In the genomic region with DNA sequence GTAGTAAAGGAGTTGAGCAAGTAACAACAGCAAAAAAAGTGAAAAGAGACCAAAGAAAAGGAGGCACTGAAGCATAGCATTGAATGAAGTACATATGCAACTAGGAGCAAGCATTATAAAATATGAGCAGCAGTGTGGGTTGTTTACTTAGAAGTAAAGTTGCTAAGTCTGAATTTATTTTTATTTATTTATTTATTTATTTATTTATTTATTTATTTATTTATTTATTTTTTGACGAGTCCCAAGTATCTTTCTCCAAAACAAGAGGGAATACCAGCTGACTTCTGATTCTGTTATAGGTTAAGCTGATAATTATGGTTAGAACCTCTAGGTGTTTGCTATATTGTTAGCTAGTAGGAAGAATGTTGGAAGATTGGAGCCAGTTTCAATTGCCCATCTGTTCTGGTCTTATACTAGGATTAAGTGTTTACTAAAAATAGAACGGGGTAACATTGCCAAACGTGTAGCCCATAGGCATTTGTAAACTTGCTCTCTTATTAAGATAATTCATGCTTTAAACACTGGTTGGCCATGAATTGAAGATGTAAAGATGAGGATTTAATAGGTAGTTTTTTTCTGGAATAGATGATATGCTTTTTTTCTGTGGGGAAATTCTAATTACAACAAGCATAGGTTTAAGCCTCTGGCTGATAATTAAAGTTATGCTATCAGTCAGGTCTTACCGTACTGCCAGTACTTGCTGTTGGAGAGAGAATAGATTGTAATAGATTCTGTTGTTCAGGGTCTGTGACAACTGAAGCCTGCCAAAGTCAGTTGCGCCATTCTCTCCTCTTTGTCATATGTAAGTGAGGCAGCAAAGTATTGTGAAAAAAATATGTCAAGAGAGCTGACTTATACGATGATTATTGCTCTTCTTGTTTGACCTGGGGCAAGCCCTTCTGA, we compare ENCODE assay signal across 15 cellular contexts.
DNase-seq lines count a peak whose midpoint lies in the region; TF ChIP-seq lines count a peak whose summit lies in the region.
"Had no signal": no experiment of that assay in that cellular context is flagged by ENCODE, and none has a peak within 500 bp of the region (broad histone marks: within the 10 kb centered on the region; RNA-seq: fewer than 3 reads in every experiment).

No MANE protein-coding gene starts in this region.

- no peak overlapping the region for H2AFZ ChIP-seq in osteoblast (ENCODE audit: low read length)

- peaks cover 0 to 4% (median 3%) of the 10 kb centered on the region in 5 experiments for H3K9me3 Mint-ChIP-seq in brain
- H3K9me3 Mint-ChIP-seq: activated naive CD4-positive, alpha-beta T cell treated with anti-CD3 and anti-CD28 coated beads for 36 hours; endodermal cell; stimulated activated memory B cell treated with anti-CD40 and anti-IgM and Interleukin-4, amounts not matched to agents 10 μg/mL and 1 μg/mL and 100 μg/mL, for 72 hours had no signal

- H3K4me3 ChIP-seq in osteoblast (ENCODE audit: insufficient read depth, low read length), result no peak overlapping the region
- H3K4me3 ChIP-seq in coronary artery, result no peak overlapping the region
- H3K4me3 ChIP-seq: SJSA1 had no signal

- H3K4me3 Mint-ChIP-seq in brain, result peak overlapping the region in 4 of 5 experiments; percentile 26 to 59 (median 47)
- H3K4me3 Mint-ChIP-seq: activated naive CD4-positive, alpha-beta T cell treated with anti-CD3 and anti-CD28 coated beads for 36 hours; endodermal cell; stimulated activated memory B cell treated with anti-CD40 and anti-IgM and Interleukin-4, amounts not matched to agents 10 μg/mL and 1 μg/mL and 100 μg/mL, for 72 hours had no signal

- TF ChIP-seq CTCF in brain (conservative IDR thresholded peaks at IDR 0.05), result no peak
- no peak for TF ChIP-seq CTCF in osteoblast (IDR thresholded peaks at IDR 0.05; ENCODE audit: extremely low read depth, low read depth, low read length)
- no peak for TF ChIP-seq CTCF in GM20000 (IDR thresholded peaks at IDR 0.05; ENCODE audit: extremely low read depth, missing control alignments)
- TF ChIP-seq CTCF in coronary artery (IDR thresholded peaks at IDR 0.05), result no peak

- H3K4me2 ChIP-seq in osteoblast (ENCODE audit: insufficient read depth, low read length), result no peak overlapping the region

- H3K36me3 Mint-ChIP-seq in brain, result no peaks in the 10 kb centered on the region
- H3K36me3 Mint-ChIP-seq: stimulated activated memory B cell treated with anti-CD40 and anti-IgM and Interleukin-4, amounts not matched to agents 10 μg/mL and 1 μg/mL and 100 μg/mL, for 72 hours had no signal

- H3K27ac ChIP-seq in osteoblast (ENCODE audit: low read depth, low read length), result no peak overlapping the region
- H3K27ac ChIP-seq in coronary artery, result no peak overlapping the region
- H3K27ac ChIP-seq: SJSA1 had no signal

- DNase-seq in SIG-M5 treated with dmso at 0.1 percent for 504 hours (lab: John Stamatoyannopoulos, UW; ENCODE audit: unreplicated experiment) (peak; percentile 19), SIG-M5 (lab: John Stamatoyannopoulos, UW) (no peak), NCI-H2107 (lab: John Stamatoyannopoulos, UW) (peak; percentile 25), osteoblast (ENCODE audit: insufficient read length, low spot score, missing footprints) (peak; percentile 27), NCI-H2029 treated with DMSO at 0.1 percent for 48 hours (lab: John Stamatoyannopoulos, UW) (no peak), GM20000 (ENCODE audit: low spot score) (no peak), coronary artery (ENCODE audit: low spot score) (no peak)
- DNase-seq: activated naive CD4-positive, alpha-beta T cell treated with anti-CD3 and anti-CD28 coated beads for 36 hours; Calu3; endodermal cell; KG1; stimulated activated CD4-positive, alpha-beta T cell treated with anti-CD3 and anti-CD28 coated beads, Interleukin-4, amount 100 ng/mL, for 1 hour had no signal

- H3K36me3 ChIP-seq in osteoblast (ENCODE audit: insufficient read depth, low read length), result no peaks in the 10 kb centered on the region
- H3K36me3 ChIP-seq: SJSA1 had no signal

- H3K9me3 ChIP-seq in osteoblast (ENCODE audit: low read depth, low read length), result no peaks in the 10 kb centered on the region
- H3K9me3 ChIP-seq: SJSA1 had no signal

- H3K79me2 ChIP-seq in osteoblast (ENCODE audit: insufficient read depth, low read length), result no peaks in the 10 kb centered on the region

- H3K4me1 ChIP-seq in osteoblast (ENCODE audit: insufficient read depth, low read length), result no peaks in the 10 kb centered on the region
- H3K4me1 ChIP-seq: SJSA1 had no signal

- no peaks in the 10 kb centered on the region for H3K27me3 ChIP-seq in osteoblast (ENCODE audit: insufficient read depth, low read length)
- H3K27me3 ChIP-seq: SJSA1 had no signal

- H4K20me1 ChIP-seq in osteoblast (ENCODE audit: insufficient read depth, low read length), result no peaks in the 10 kb centered on the region

- no peaks in the 10 kb centered on the region for H3K27me3 Mint-ChIP-seq in brain
- H3K27me3 Mint-ChIP-seq: stimulated activated memory B cell treated with anti-CD40 and anti-IgM and Interleukin-4, amounts not matched to agents 10 μg/mL and 1 μg/mL and 100 μg/mL, for 72 hours had no signal

- peaks cover 28% of the 10 kb centered on the region for H3K4me1 Mint-ChIP-seq in brain
- H3K4me1 Mint-ChIP-seq: endodermal cell; stimulated activated memory B cell treated with anti-CD40 and anti-IgM and Interleukin-4, amounts not matched to agents 10 μg/mL and 1 μg/mL and 100 μg/mL, for 72 hours had no signal

- H3K27ac Mint-ChIP-seq in brain, result peak overlapping the region in 3 of 5 experiments; percentile 1 to 91 (median 73)
- H3K27ac Mint-ChIP-seq: activated naive CD4-positive, alpha-beta T cell treated with anti-CD3 and anti-CD28 coated beads for 36 hours; endodermal cell; stimulated activated memory B cell treated with anti-CD40 and anti-IgM and Interleukin-4, amounts not matched to agents 10 μg/mL and 1 μg/mL and 100 μg/mL, for 72 hours had no signal

Comparison
In these comparisons a context has a peak if more than half of its experiments do, and no peak if none do; other contexts are left out.
1. DNase-seq: peak in SIG-M5 treated with dmso at 0.1 percent for 504 hours (single experiment), NCI-H2107 (single experiment) and osteoblast (single experiment); none in SIG-M5 (single experiment), NCI-H2029 treated with DMSO at 0.1 percent for 48 hours (single experiment), GM20000 (single experiment) and coronary artery (single experiment).